In the genomic region with DNA sequence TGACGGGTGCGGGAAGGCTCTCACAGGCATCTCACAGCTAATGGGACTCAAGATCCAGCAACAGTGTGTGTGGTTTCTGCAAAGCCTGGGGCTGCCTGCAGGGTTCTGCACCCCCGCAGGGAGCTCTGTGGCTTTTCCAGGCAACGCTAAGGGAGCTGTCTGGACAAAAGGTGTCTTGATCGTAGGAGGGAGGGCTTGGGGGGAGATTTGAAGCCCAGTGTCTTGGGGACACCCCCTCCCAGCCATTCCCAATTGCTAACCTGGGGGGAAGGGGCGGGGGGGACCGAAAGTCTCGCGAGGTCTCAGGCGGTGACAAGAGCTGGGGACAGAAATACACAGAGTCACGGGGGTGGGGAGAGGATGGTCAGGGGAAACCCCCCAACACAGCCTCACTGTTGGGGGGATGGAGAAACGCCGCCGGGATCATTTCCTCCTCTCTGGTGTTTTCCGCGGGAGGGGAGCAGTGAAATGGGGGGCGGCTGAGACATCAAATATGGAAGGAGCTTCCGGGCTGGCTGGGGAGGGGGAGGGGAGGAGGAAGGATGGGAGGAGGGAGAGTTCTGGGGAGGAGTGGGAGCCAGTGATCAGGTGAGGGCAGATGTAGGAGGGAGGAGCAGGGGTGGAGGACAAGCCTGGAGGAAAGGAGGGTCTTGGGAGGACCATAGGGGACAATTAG, we compare ENCODE assay signal across 9 cellular contexts. TPM values are rescaled to one million over a fixed set of nuclear protein-coding genes. Genes with fewer than 3 reads are reported as not detected.
DNase-seq lines count a peak whose midpoint lies in the region; ATAC-seq and TF ChIP-seq lines count a peak whose summit lies in the region.
"Had no signal": no experiment of that assay in that cellular context is flagged by ENCODE, and none has a peak within 500 bp of the region (broad histone marks: within the 10 kb centered on the region; RNA-seq: fewer than 3 reads in every experiment).

No MANE protein-coding gene starts in this region.

- intact Hi-C loops in heart left ventricle (cut with DNase I): no loop called here
- intact Hi-C loops in cardiac septum (cut with DNase I): no loop called here

- TF ChIP-seq CTCF in heart left ventricle (IDR thresholded peaks at IDR 0.05): no peak
- TF ChIP-seq CTCF in omental fat pad (IDR thresholded peaks at IDR 0.05): no peak

- TF ChIP-seq POLR2A in heart left ventricle (IDR thresholded peaks at IDR 0.05): no peak

- H3K27me3 ChIP-seq in heart left ventricle (peaks cover 11 to 60% (median 46%) of the 10 kb centered on the region in 9 donors), thymus (ENCODE audit: control insufficient read depth, insufficient read depth) (peaks cover 52% of the 10 kb centered on the region)

- ATAC-seq in heart left ventricle: peak in 3 of 4 donors; percentile 5 to 21 (median 16)
- no peak for ATAC-seq in HG03354 (IDR thresholded peaks at IDR 0.05; ENCODE audit: poor library complexity, severe bottlenecking, unreplicated experiment)
- ATAC-seq in omental fat pad (ENCODE audit: low FRiP score): no peak

- H3K4me3 ChIP-seq in heart left ventricle: peak overlapping the region in 7 of 12 donors; percentile 7 to 47 (median 25)
- peak overlapping the region; percentile 9 for H3K4me3 ChIP-seq in thymus (ENCODE audit: low read length)

- WGBS in heart left ventricle, 4 donors: 1 to 4% (median 3%) methylated on average over 17 to 18 of the region's 18 CpGs
- 3% methylated on average over 18 of the region's 18 CpGs for WGBS in thymus

- no peak for DNase-seq in heart left ventricle
- DNase-seq in cardiac septum (ENCODE audit: low spot score): no peak
- peak; percentile 77 for DNase-seq in NCI-H69 (lab: John Stamatoyannopoulos, UW)
- DNase-seq in activated effector memory CD4-positive, alpha-beta T cell treated with anti-CD3 and anti-CD28 coated beads, Interleukin-2, amount 50 U/mL, for 16 hours: no peak
- DNase-seq in omental fat pad (ENCODE audit: low spot score): no peak

- no peaks in the 10 kb centered on the region for H3K9me3 ChIP-seq in heart left ventricle
- no peaks in the 10 kb centered on the region for H3K9me3 ChIP-seq in thymus (ENCODE audit: control insufficient read depth)

- H3K27ac ChIP-seq in heart left ventricle (no peak overlapping the region), cingulate gyrus (ENCODE audit: low read depth, low read length) (peak overlapping the region; percentile 14), thymus (ENCODE audit: low read depth) (no peak overlapping the region)

- peaks cover 0 to 22% (median 0%) of the 10 kb centered on the region in 12 donors for H3K4me1 ChIP-seq in heart left ventricle
- no peaks in the 10 kb centered on the region for H3K4me1 ChIP-seq in thymus (ENCODE audit: control insufficient read depth, insufficient read depth, low read length)

- H3K36me3 ChIP-seq in heart left ventricle (no peaks in the 10 kb centered on the region), thymus (ENCODE audit: control insufficient read depth, insufficient read depth) (no peaks in the 10 kb centered on the region)

RNA-seq across cellular contexts. Expression of gene KCNC3, which starts 13.3 kb away (rescaled TPM):
- total RNA-seq in heart left ventricle (1 to 10 TPM in 8 of 9 donors, under 1 TPM in 1; 0.87 to 4.4 (median 2.5) TPM), cardiac septum (3.8 TPM), omental fat pad (under 1 TPM; 0.28 to 0.72 (median 0.31) TPM)
- polyA plus RNA-seq in heart left ventricle (1 to 10 TPM; 1.7 to 3.3 TPM), thymus (6.8 TPM)

RNA-seq across cellular contexts. Expression of gene NAPSA, which starts 49.5 kb away (rescaled TPM):
- total RNA-seq in heart left ventricle (under 1 TPM in 4 of 9 donors, not detected in 5; 0.28 to 0.89 (median 0.66) TPM), cardiac septum (0.24 TPM), omental fat pad (1 to 10 TPM in 2 of 4 donors, not detected in 2; 1.3 TPM)
- polyA plus RNA-seq in heart left ventricle (under 1 TPM; 0.36 to 0.61 TPM), thymus (6.4 TPM)
- total RNA-seq: mononuclear cell had no signal

Comparison
In these comparisons a context has a peak if more than half of its experiments do, and no peak if none do; other contexts are left out.
1. ATAC-seq: peak in heart left ventricle (3 of 4); none in HG03354 (single experiment) and omental fat pad (single experiment).